9 cellular contexts compared by ENCODE assay signal in genomic region chr4:166594326-166594946, GRCh38.
DNase-seq lines count a peak whose midpoint lies in the region; ATAC-seq, FAIRE-seq and TF ChIP-seq lines count a peak whose summit lies in the region.
"Had no signal": no experiment of that assay in that cellular context is flagged by ENCODE, and none has a peak within 500 bp of the region (broad histone marks: within the 10 kb centered on the region; RNA-seq: fewer than 3 reads in every experiment).

No MANE protein-coding gene starts in this region.

- BruUV-seq in HepG2 (replicated peaks; lab: Mats Ljungman, UMichigan), result no TSS peak

- H3K27ac ChIP-seq in HEK293 (ENCODE audit: extremely low read depth, low read depth, low read length) (no peak overlapping the region), astrocyte (ENCODE audit: low read depth, low read length) (no peak overlapping the region), HepG2 (ENCODE audit: extremely low read length, insufficient read depth, low read length) (no peak overlapping the region), ovary (no peak overlapping the region)

- no peak overlapping the region for H3K4me2 ChIP-seq in astrocyte (ENCODE audit: low read length)
- H3K4me2 ChIP-seq in HepG2 (ENCODE audit: low read depth, low read length), result no peak overlapping the region

- H3K9ac ChIP-seq in astrocyte (ENCODE audit: low read length) (no peak overlapping the region), HepG2 (ENCODE audit: insufficient read depth, low read depth, low read length) (no peak overlapping the region)

- no peaks in the 10 kb centered on the region for H3K27me3 Mint-ChIP-seq in astrocyte (ENCODE audit: low read depth, unreplicated experiment)
- H3K27me3 Mint-ChIP-seq: activated naive CD4-positive, alpha-beta T cell treated with anti-CD3 and anti-CD28 coated beads, Interleukin-2, amount 50 U/mL, for 24 hours had no signal

- H3K79me2 ChIP-seq in astrocyte (ENCODE audit: insufficient read depth, low read length) (no peaks in the 10 kb centered on the region), HepG2 (ENCODE audit: insufficient read depth, low read length) (no peaks in the 10 kb centered on the region)

- H3K36me3 ChIP-seq in HEK293 (ENCODE audit: control insufficient read depth in 2 of 2, insufficient read depth in 1 of 2, low read length in 2 of 2) (no peaks in the 10 kb centered on the region), astrocyte (ENCODE audit: insufficient read depth, low read length) (no peaks in the 10 kb centered on the region), HepG2 (replicated peaks in 1 of 2; ENCODE audit: control insufficient read depth in 1 of 2, insufficient read depth in 2 of 2, low read length in 2 of 2) (no peaks in the 10 kb centered on the region), ovary (no peaks in the 10 kb centered on the region)

- peak; percentile 34; the same call in 1 of the 2 replicates for TF ChIP-seq RAD21 in HepG2 (CRISPR knock-in tag; IDR thresholded peaks at IDR 0.05)

- no peak for TF ChIP-seq CTCF in HEK293 (tag by site-specific recombination; IDR thresholded peaks at IDR 0.05)
- TF ChIP-seq CTCF in astrocyte (IDR thresholded peaks at IDR 0.05; ENCODE audit: insufficient read depth, low read depth, low read length), result peak; percentile 85
- peak; percentile 78 for TF ChIP-seq CTCF in HepG2 (CRISPR knock-in tag; IDR thresholded peaks at IDR 0.05)
- no peak for TF ChIP-seq CTCF in ovary (IDR thresholded peaks at IDR 0.05)

- in situ Hi-C loops in HepG2 (cut with HindIII; ENCODE audit: extremely low pct_ligation_motif_present, low pct_unique_long_range_greater_than_20kb), result loop anchor here (5.0 to 25.0 kb wide), 2 partner anchors 257 to 427 kb away; no protein-coding TSS in a partner anchor

- H3K27ac Mint-ChIP-seq in astrocyte (ENCODE audit: unreplicated experiment), result no peak overlapping the region
- H3K27ac Mint-ChIP-seq: activated naive CD4-positive, alpha-beta T cell treated with anti-CD3 and anti-CD28 coated beads, Interleukin-2, amount 50 U/mL, for 24 hours had no signal

- WGBS in HepG2 (ENCODE audit: low lambda C conversion rate), result 0% methylated on average over 1 of the region's 1 CpG
- 89 to 95% (median 93%) methylated on average over 1 of the region's 1 CpG for WGBS in ovary, 3 donors

- no peak overlapping the region for H3K4me3 Mint-ChIP-seq in astrocyte (ENCODE audit: unreplicated experiment)
- H3K4me3 Mint-ChIP-seq: activated naive CD4-positive, alpha-beta T cell treated with anti-CD3 and anti-CD28 coated beads, Interleukin-2, amount 50 U/mL, for 24 hours had no signal

- H3K9me3 ChIP-seq in HEK293 (ENCODE audit: control insufficient read depth, insufficient read depth, low read depth, low read length), result no peaks in the 10 kb centered on the region
- no peaks in the 10 kb centered on the region for H3K9me3 ChIP-seq in astrocyte (ENCODE audit: insufficient read depth, low read depth, low read length)
- no peaks in the 10 kb centered on the region for H3K9me3 ChIP-seq in HepG2 (ENCODE audit: low read length)
- no peaks in the 10 kb centered on the region for H3K9me3 ChIP-seq in ovary

- H3K27me3 ChIP-seq in astrocyte (ENCODE audit: insufficient read depth, low read length) (no peaks in the 10 kb centered on the region), HepG2 (ENCODE audit: control insufficient read depth in 1 of 2, insufficient read depth in 2 of 2, low read length in 2 of 2) (no peaks in the 10 kb centered on the region; a peak in 1 of 5 replicates), ovary (peaks cover 3% of the 10 kb centered on the region)

- H2AFZ ChIP-seq in astrocyte (ENCODE audit: low read depth, low read length) (no peak overlapping the region), HepG2 (ENCODE audit: low read length) (no peak overlapping the region)

- CTCF ChIA-PET in HEK293 (lab: Yijun Ruan, JAX), result interaction anchor here (0.6 to 3.9 kb wide), 8 partner anchors 34 to 1428 kb away, joined by 3 to 25 read pairs (median 3); no protein-coding TSS in a partner anchor
- CTCF ChIA-PET in HepG2 (lab: Yijun Ruan, JAX; ENCODE audit: low intra/inter-chr PET ratio, low total read pairs), result interaction anchor here (1.2 to 1.7 kb wide), 4 partner anchors 93 to 1057 kb away, joined by 4 to 11 read pairs (median 6); no protein-coding TSS in a partner anchor

- DNase-seq in NCI-H524 (lab: John Stamatoyannopoulos, UW), result peak; percentile 27 to 43
- no peak for DNase-seq in NCI-H524 treated with DMSO at 0.1 percent for 48 hours (lab: John Stamatoyannopoulos, UW)
- DNase-seq in NCI-H1105 treated with DMSO at 0.1 percent for 48 hours (lab: John Stamatoyannopoulos, UW), result peak; percentile 48
- peak; percentile 34 for DNase-seq in astrocyte (ENCODE audit: low read depth)
- peak; percentile 29 for DNase-seq in HepG2 (ENCODE audit: low spot score)
- DNase-seq in ovary, result no peak
- no peak for DNase-seq in NK-92 (lab: John Stamatoyannopoulos, UW; ENCODE audit: unreplicated experiment)

- TF ChIP-seq EP300 in HepG2 (IDR thresholded peaks at IDR 0.05; ENCODE audit: low read depth in 2 of 2, low read length in 2 of 2) (no peak), HepG2 (CRISPR knock-in tag; IDR thresholded peaks at IDR 0.05; ENCODE audit: borderline replicate concordance) (no peak), ovary (IDR thresholded peaks at IDR 0.05) (no peak)

- H3K4me1 Mint-ChIP-seq in astrocyte (ENCODE audit: low read depth, unreplicated experiment), result no peaks in the 10 kb centered on the region
- H3K4me1 Mint-ChIP-seq: activated naive CD4-positive, alpha-beta T cell treated with anti-CD3 and anti-CD28 coated beads, Interleukin-2, amount 50 U/mL, for 24 hours had no signal

- H3K4me3 ChIP-seq in HEK293 (ENCODE audit: low read depth, low read length), result no peak overlapping the region
- H3K4me3 ChIP-seq in astrocyte (ENCODE audit: insufficient read depth, low read depth, low read length), result no peak overlapping the region
- no peak overlapping the region for H3K4me3 ChIP-seq in HepG2 (replicated peaks in 1 of 3; ENCODE audit: insufficient read depth in 1 of 3, low read depth in 2 of 3, low read length in 3 of 3)
- no peak overlapping the region for H3K4me3 ChIP-seq in ovary

- H3K36me3 Mint-ChIP-seq in astrocyte (ENCODE audit: low read depth, unreplicated experiment), result no peaks in the 10 kb centered on the region
- H3K36me3 Mint-ChIP-seq: activated naive CD4-positive, alpha-beta T cell treated with anti-CD3 and anti-CD28 coated beads, Interleukin-2, amount 50 U/mL, for 24 hours had no signal

- TF ChIP-seq POLR2A in HepG2 (IDR thresholded peaks at IDR 0.05; ENCODE audit: insufficient read depth in 1 of 2, low read depth in 2 of 2, low read length in 2 of 2), result no peak
- TF ChIP-seq POLR2A in ovary (IDR thresholded peaks at IDR 0.05), result no peak

- ATAC-seq in HepG2, result peak; percentile 97

- POLR2A ChIA-PET in HEK293 (lab: Yijun Ruan, JAX), result no interaction called here
- POLR2A ChIA-PET in HepG2 (lab: Yijun Ruan, JAX), result no interaction called here

- FAIRE-seq in astrocyte (lab: Jason Lieb, UNC) (no peak), HepG2 (lab: Jason Lieb, UNC) (peak; percentile 44)

- no peaks in the 10 kb centered on the region for H4K20me1 ChIP-seq in astrocyte (ENCODE audit: insufficient read depth, low read length)
- no peaks in the 10 kb centered on the region for H4K20me1 ChIP-seq in HepG2 (ENCODE audit: insufficient read depth, low read length)

- H3K4me1 ChIP-seq in HEK293 (ENCODE audit: control insufficient read depth, insufficient read depth, low read length), result no peaks in the 10 kb centered on the region
- no peaks in the 10 kb centered on the region for H3K4me1 ChIP-seq in astrocyte (ENCODE audit: insufficient read depth, low read length)
- no peaks in the 10 kb centered on the region for H3K4me1 ChIP-seq in HepG2 (ENCODE audit: insufficient read depth, low read length)
- no peaks in the 10 kb centered on the region for H3K4me1 ChIP-seq in ovary (ENCODE audit: insufficient read depth)

- H3K9me3 Mint-ChIP-seq in astrocyte (ENCODE audit: unreplicated experiment), result no peaks in the 10 kb centered on the region

- intact Hi-C loops in HepG2 (cut with micrococcal nuclease; ENCODE audit: unreplicated experiment) (loop anchor here (1.0 to 10.0 kb wide), 3 partner anchors 92 to 340 kb away; no protein-coding TSS in a partner anchor), ovary (cut with DNase I) (no loop called here)

TF ChIP-seq in HEK293, 187 proteins besides CTCF, POLR2A, EP300 and RAD21:
- TF ChIP-seq ZNF175 (tag by site-specific recombination; IDR thresholded peaks at IDR 0.05), result no peak
- TF ChIP-seq ZNF654 (tag by site-specific recombination; IDR thresholded peaks at IDR 0.05; ENCODE audit: low read depth), result peak; percentile 41

TF ChIP-seq in HepG2, 621 proteins besides CTCF, POLR2A, EP300 and RAD21:
- TF ChIP-seq SALL2 (CRISPR knock-in tag; IDR thresholded peaks at IDR 0.05), result no peak
- TF ChIP-seq ZNF224 (CRISPR knock-in tag; IDR thresholded peaks at IDR 0.05), result no peak
- TF ChIP-seq SMC3 (IDR thresholded peaks at IDR 0.05; ENCODE audit: low read length), result peak; percentile 77
- peak; percentile 88 for TF ChIP-seq STAG1 (CRISPR knock-in tag; IDR thresholded peaks at IDR 0.05)
- TF ChIP-seq, protein P1, sequence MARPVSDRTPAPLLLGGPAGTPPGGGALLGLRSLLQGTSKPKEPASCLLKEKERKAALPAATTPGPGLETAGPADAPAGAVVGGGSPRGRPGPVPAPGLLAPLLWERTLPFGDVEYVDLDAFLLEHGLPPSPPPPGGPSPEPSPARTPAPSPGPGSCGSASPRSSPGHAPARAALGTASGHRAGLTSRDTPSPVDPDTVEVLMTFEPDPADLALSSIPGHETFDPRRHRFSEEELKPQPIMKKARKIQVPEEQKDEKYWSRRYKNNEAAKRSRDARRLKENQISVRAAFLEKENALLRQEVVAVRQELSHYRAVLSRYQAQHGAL (CRISPR knock-in tag; IDR thresholded peaks at IDR 0.05; ENCODE audit: not compliant biosample characterization), result no peak
- no peak for TF ChIP-seq GTF2F1 (IDR thresholded peaks at IDR 0.05; ENCODE audit: low read length)
- TF ChIP-seq KMT2B (CRISPR knock-in tag; IDR thresholded peaks at IDR 0.05), result no peak
- no peak for TF ChIP-seq TOPORS (CRISPR knock-in tag; IDR thresholded peaks at IDR 0.05)

Comparison
In these comparisons a context has a peak if more than half of its experiments do, and no peak if none do; other contexts are left out.
1. DNase-seq: peak in NCI-H524 (2 of 2), NCI-H1105 treated with DMSO at 0.1 percent for 48 hours (single experiment), astrocyte (single experiment) and HepG2 (single experiment); none in NCI-H524 treated with DMSO at 0.1 percent for 48 hours (single experiment), ovary (0 of 5) and NK-92 (single experiment).
2. CTCF ChIP-seq: peak in astrocyte (single experiment) and HepG2 (single experiment); none in HEK293 (single experiment) and ovary (0 of 3).